In genomic region chr12:46177842-46178608, GRCh38 we compare ENCODE assay signal across 1 cellular context.
TF ChIP-seq lines count a peak whose summit lies in the region.

No MANE protein-coding gene starts in this region.

TF ChIP-seq in GM12878, 131 proteins besides CTCF, POLR2A, EP300 and RAD21 (continued from another document and continues in another):
- TF ChIP-seq E4F1 (IDR thresholded peaks at IDR 0.05; ENCODE audit: borderline replicate concordance, partially characterized antibody) (no peak), ETV6 (conservative IDR thresholded peaks at IDR 0.05 in 1 of 2, IDR thresholded peaks at IDR 0.05 in 1 of 2; ENCODE audit: borderline replicate concordance in 1 of 2, low read depth in 1 of 2) (0 out of 4 replicates have a peak, but pooled peaks of 1 of the 2 experiments have one; percentile 20), RELA (IDR thresholded peaks at IDR 0.05; ENCODE audit: borderline replicate concordance, partially characterized antibody) (no peak), RCOR1 (conservative IDR thresholded peaks at IDR 0.05; ENCODE audit: low read depth, low read length) (no peak), ZZZ3 (IDR thresholded peaks at IDR 0.05; ENCODE audit: control insufficient read depth, insufficient read length, low read depth) (no peak), PAX8 (IDR thresholded peaks at IDR 0.05) (no peak), GATAD2B (conservative IDR thresholded peaks at IDR 0.05; ENCODE audit: low read depth) (no peak), KAT2A (conservative IDR thresholded peaks at IDR 0.05; ENCODE audit: control insufficient read depth, low read depth, low read length) (no peak), BMI1 (IDR thresholded peaks at IDR 0.05; ENCODE audit: borderline replicate concordance) (no peak), SP1 (IDR thresholded peaks at IDR 0.05; ENCODE audit: low read depth, low read length) (no peak), NBN (IDR thresholded peaks at IDR 0.05) (no peak), SKIL (IDR thresholded peaks at IDR 0.05; ENCODE audit: low read depth, poor library complexity, severe bottlenecking) (no peak), NFIC (IDR thresholded peaks at IDR 0.05; ENCODE audit: low read depth, low read length) (peak; percentile 50; the same call in 1 of the 2 replicates), CREB1 (IDR thresholded peaks at IDR 0.05; ENCODE audit: low read depth) (no peak), SRF (IDR thresholded peaks at IDR 0.05; ENCODE audit: low read depth in 2 of 2, low read length in 2 of 2) (no peak), PBX3 (IDR thresholded peaks at IDR 0.05; ENCODE audit: insufficient replicate concordance, low read depth, low read length) (no peak), FOS (IDR thresholded peaks at IDR 0.05; ENCODE audit: borderline replicate concordance, extremely low read depth, insufficient read length) (no peak), RAD51 (IDR thresholded peaks at IDR 0.05) (no peak), EGR1 (IDR thresholded peaks at IDR 0.05; ENCODE audit: borderline replicate concordance in 1 of 2, low read depth in 2 of 2, low read length in 2 of 2) (no peak), FOXK2 (IDR thresholded peaks at IDR 0.05) (no peak), CHD1 (IDR thresholded peaks at IDR 0.05; ENCODE audit: low read depth, low read length) (no peak), RB1 (IDR thresholded peaks at IDR 0.05; ENCODE audit: borderline replicate concordance) (no peak), YBX1 (IDR thresholded peaks at IDR 0.05) (no peak), SMAD5 (IDR thresholded peaks at IDR 0.05; ENCODE audit: low read depth) (no peak), ZBED1 (IDR thresholded peaks at IDR 0.05; ENCODE audit: borderline replicate concordance) (no peak), JUND (IDR thresholded peaks at IDR 0.05; ENCODE audit: low read depth, low read length) (no peak), NFYA (IDR thresholded peaks at IDR 0.05; ENCODE audit: borderline replicate concordance, low read depth, low read length) (no peak), ESRRA (IDR thresholded peaks at IDR 0.05; ENCODE audit: low read length) (no peak), BCL11A (IDR thresholded peaks at IDR 0.05; ENCODE audit: low read depth, low read length) (no peak), BRCA1 (IDR thresholded peaks at IDR 0.05; ENCODE audit: low read depth, low read length) (no peak), RELB (IDR thresholded peaks at IDR 0.05; ENCODE audit: low read depth) (peak; percentile 48; the same call in 1 of the 2 replicates), NFXL1 (IDR thresholded peaks at IDR 0.05; ENCODE audit: borderline replicate concordance) (no peak), CBX5 (IDR thresholded peaks at IDR 0.05; ENCODE audit: low read depth) (no peak), RBBP5 (conservative IDR thresholded peaks at IDR 0.05) (no peak), ZNF687 (IDR thresholded peaks at IDR 0.05) (peak; percentile 51), GABPA (IDR thresholded peaks at IDR 0.05; ENCODE audit: low read depth) (no peak), ATF7 (IDR thresholded peaks at IDR 0.05; ENCODE audit: low read depth) (no peak), RFX5 (IDR thresholded peaks at IDR 0.05; ENCODE audit: low read depth, low read length) (no peak), SREBF2 (IDR thresholded peaks at IDR 0.05; ENCODE audit: low read length) (no peak), PKNOX1 (IDR thresholded peaks at IDR 0.05) (no peak), BHLHE40 (IDR thresholded peaks at IDR 0.05; ENCODE audit: borderline replicate concordance in 1 of 2, low read depth in 2 of 2, low read length in 1 of 2) (no peak), KLF5 (IDR thresholded peaks at IDR 0.05; ENCODE audit: partially characterized antibody) (no peak), SREBF1 (IDR thresholded peaks at IDR 0.05; ENCODE audit: low read length) (no peak), NRF1 (conservative IDR thresholded peaks at IDR 0.05; ENCODE audit: low read depth, low read length) (no peak), HDGF (IDR thresholded peaks at IDR 0.05) (peak; percentile 63; the same call in 1 of the 2 replicates), PRDM15 (CRISPR knock-in tag; IDR thresholded peaks at IDR 0.05) (no peak), HDAC6 (IDR thresholded peaks at IDR 0.05; ENCODE audit: unreplicated experiment) (no peak), NR2C2 (IDR thresholded peaks at IDR 0.05; ENCODE audit: borderline replicate concordance, control insufficient read depth, insufficient read length, low read depth) (no peak), ZBTB33 (IDR thresholded peaks at IDR 0.05) (no peak), HCFC1 (IDR thresholded peaks at IDR 0.05; ENCODE audit: low read length) (no peak), MTA3 (IDR thresholded peaks at IDR 0.05; ENCODE audit: borderline replicate concordance, low read length) (no peak), CREM (IDR thresholded peaks at IDR 0.05; ENCODE audit: low read depth) (no peak), WRNIP1 (IDR thresholded peaks at IDR 0.05; ENCODE audit: borderline replicate concordance, low read depth, low read length) (no peak)
